In genomic region chr7:27727058-27727457, GRCh38 we compare ENCODE assay signal across 34 cellular contexts.
"Had no signal": no experiment of that assay in that cellular context is flagged by ENCODE, and none has a peak within 500 bp of the region (broad histone marks: within the 10 kb centered on the region; RNA-seq: fewer than 3 reads in every experiment).

No MANE protein-coding gene starts in this region.

- H3K4me3 Mint-ChIP-seq: activated CD4-positive, alpha-beta T cell treated with anti-CD3 and anti-CD28 coated beads for 36 hours; activated CD8-positive, alpha-beta T cell treated with anti-CD3 and anti-CD28 coated beads for 36 hours; activated naive CD8-positive, alpha-beta T cell treated with anti-CD3 and anti-CD28 coated beads for 36 hours; activated T-cell treated with anti-CD3 and anti-CD28 coated beads, Interleukin-2, amount 50 U/mL, for 72 hours; activated T-helper 17 cell treated with anti-CD3 and anti-CD28 coated beads, Interleukin-2, amount 50 U/mL, for 72 hours; T-helper 1 cell treated with Interleukin-12 subunit alpha and Interleukin-12 subunit beta and Interleukin-4 antibody, amounts not matched to agents 30 μg/mL and 1 μg/mL, for 36 hours; T-helper 2 cell treated with Interferon-gamma antibody and Interleukin-4, amounts not matched to agents 5 μg/mL and 100 μg/mL, for 36 hours; WTC11 had no signal

- H3K9me3 Mint-ChIP-seq: activated CD8-positive, alpha-beta T cell treated with anti-CD3 and anti-CD28 coated beads for 36 hours; activated naive CD8-positive, alpha-beta T cell treated with anti-CD3 and anti-CD28 coated beads for 36 hours; activated T-cell treated with anti-CD3 and anti-CD28 coated beads, Interleukin-2, amount 50 U/mL, for 72 hours; activated T-helper 17 cell treated with anti-CD3 and anti-CD28 coated beads, Interleukin-2, amount 50 U/mL, for 72 hours; T-helper 1 cell treated with Interleukin-12 subunit alpha and Interleukin-12 subunit beta and Interleukin-4 antibody, amounts not matched to agents 30 μg/mL and 1 μg/mL, for 36 hours; T-helper 2 cell treated with Interferon-gamma antibody and Interleukin-4, amounts not matched to agents 5 μg/mL and 100 μg/mL, for 36 hours; WTC11 had no signal

- H3K4me1 Mint-ChIP-seq: activated CD4-positive, alpha-beta T cell treated with anti-CD3 and anti-CD28 coated beads for 36 hours; activated naive CD8-positive, alpha-beta T cell treated with anti-CD3 and anti-CD28 coated beads for 36 hours; activated T-helper 17 cell treated with anti-CD3 and anti-CD28 coated beads, Interleukin-2, amount 50 U/mL, for 72 hours; WTC11 had no signal

- FAIRE-seq: colon, TTC549 had no signal

- H3K4me2 ChIP-seq: SK-N-SH had no signal

- DNase-seq: activated CD4-positive, alpha-beta T cell treated with anti-CD3 and anti-CD28 coated beads for 36 hours; activated CD4-positive, alpha-beta T cell treated with anti-CD3 and anti-CD28 coated beads, Interleukin-2, amount 50 U/mL, for 1 hour; activated effector memory CD4-positive, alpha-beta T cell treated with anti-CD3 and anti-CD28 coated beads, Interleukin-2, amount 50 U/mL, for 16 hours; activated naive CD4-positive, alpha-beta T cell; activated naive CD4-positive, alpha-beta T cell treated with anti-CD3 and anti-CD28 coated beads, Interleukin-2, amount 50 U/mL, for 16 hours; activated naive CD8-positive, alpha-beta T cell treated with anti-CD3 and anti-CD28 coated beads for 36 hours; activated T-cell treated with anti-CD3 and anti-CD28 coated beads, Interleukin-2, amount 50 U/mL, for 1 hour; amniotic stem cell; aorta; brain microvascular endothelial cell; central memory CD4-positive, alpha-beta T cell; NCI-H1105; NCI-H1417 treated with DMSO at 0.1 percent for 48 hours; NCI-H187 treated with DMSO at 0.1 percent for 48 hours; NCI-H2081; NCI-H2171 treated with DMSO at 0.1 percent for 48 hours; NCI-H2227 treated with DMSO at 0.1 percent for 48 hours; NCI-H446 treated with DMSO at 0.1 percent for 48 hours; NCI-H524 treated with DMSO at 0.1 percent for 48 hours; PC-3; Peyer's patch; RPMI8226; SHP77 treated with DMSO at 0.1 percent for 48 hours; SK-N-SH had no signal

- H3K27me3 Mint-ChIP-seq: activated CD4-positive, alpha-beta T cell treated with anti-CD3 and anti-CD28 coated beads for 36 hours; activated CD8-positive, alpha-beta T cell treated with anti-CD3 and anti-CD28 coated beads for 36 hours; activated naive CD8-positive, alpha-beta T cell treated with anti-CD3 and anti-CD28 coated beads for 36 hours; activated T-helper 17 cell treated with anti-CD3 and anti-CD28 coated beads, Interleukin-2, amount 50 U/mL, for 72 hours had no signal

- H3K27ac Mint-ChIP-seq: activated CD4-positive, alpha-beta T cell treated with anti-CD3 and anti-CD28 coated beads for 36 hours; activated CD8-positive, alpha-beta T cell treated with anti-CD3 and anti-CD28 coated beads for 36 hours; activated naive CD8-positive, alpha-beta T cell treated with anti-CD3 and anti-CD28 coated beads for 36 hours; activated T-cell treated with anti-CD3 and anti-CD28 coated beads, Interleukin-2, amount 50 U/mL, for 72 hours; activated T-helper 17 cell treated with anti-CD3 and anti-CD28 coated beads, Interleukin-2, amount 50 U/mL, for 72 hours; T-helper 1 cell treated with Interleukin-12 subunit alpha and Interleukin-12 subunit beta and Interleukin-4 antibody, amounts not matched to agents 30 μg/mL and 1 μg/mL, for 36 hours; T-helper 2 cell treated with Interferon-gamma antibody and Interleukin-4, amounts not matched to agents 5 μg/mL and 100 μg/mL, for 36 hours; WTC11 had no signal

- H3K9me3 ChIP-seq: Peyer's patch, SJSA1, SK-N-SH had no signal

- ATAC-seq: activated CD4-positive, CD25-positive, alpha-beta regulatory T cell treated with anti-CD3 and anti-CD28 coated beads, Interleukin-2, amount 50 U/mL, for 24 hours; PC-3; WTC11 had no signal

- H3K36me3 ChIP-seq: brain microvascular endothelial cell, Peyer's patch, SJSA1 had no signal

- H3K36me3 Mint-ChIP-seq: activated naive CD8-positive, alpha-beta T cell treated with anti-CD3 and anti-CD28 coated beads for 36 hours; WTC11 had no signal

- H3K27me3 ChIP-seq: brain microvascular endothelial cell, Peyer's patch, SJSA1 had no signal

- H3K4me3 ChIP-seq: Peyer's patch, SJSA1 had no signal

- H3K9ac ChIP-seq: SK-N-SH had no signal

- H3K4me1 ChIP-seq: Peyer's patch, SJSA1 had no signal

- H3K27ac ChIP-seq: brain microvascular endothelial cell, Peyer's patch, SJSA1 had no signal
